8 cellular contexts compared by ENCODE assay signal in genomic region chr3:197750863-197751737, GRCh38. TPM values are rescaled to one million over a fixed set of nuclear protein-coding genes. Genes with fewer than 3 reads are reported as not detected.
DNase-seq lines count a peak whose midpoint lies in the region; ATAC-seq, FAIRE-seq and TF ChIP-seq lines count a peak whose summit lies in the region.

No MANE protein-coding gene starts in this region.

- no peaks in the 10 kb centered on the region for H3K36me3 ChIP-seq in ACC112 (ENCODE audit: insufficient read depth, low read length)
- peaks cover 8% of the 10 kb centered on the region for H3K36me3 ChIP-seq in SJSA1
- no peaks in the 10 kb centered on the region for H3K36me3 ChIP-seq in GM12878 (ENCODE audit: control insufficient read depth in 2 of 2, insufficient read depth in 2 of 2, low read length in 1 of 2)
- no peaks in the 10 kb centered on the region for H3K36me3 ChIP-seq in iPS-15b (ENCODE audit: control insufficient read depth, insufficient read depth, low read length)

- TSS peak; percentile 53 for BruUV-seq in GM12878 (replicated peaks; lab: Mats Ljungman, UMichigan)

- H3K79me2 ChIP-seq in ACC112 (ENCODE audit: control insufficient read depth, insufficient read depth, low read length, unreplicated experiment) (peaks cover 52% of the 10 kb centered on the region), GM12878 (ENCODE audit: control insufficient read depth, insufficient read depth, low read length) (peaks cover 65% of the 10 kb centered on the region)

- FAIRE-seq in GM12878 (lab: Jason Lieb, UNC) = no peak

- peak overlapping the region; percentile 99 for H3K4me2 ChIP-seq in GM12878 (ENCODE audit: control insufficient read depth, insufficient read depth)

- H3K9ac ChIP-seq in GM12878 (ENCODE audit: control insufficient read depth, insufficient read depth, low read length) (peak overlapping the region; percentile 94), iPS-15b (ENCODE audit: low read depth, low read length) (peak overlapping the region; percentile 54)

- H3K9me3 ChIP-seq in SJSA1 (replicated peaks) (no peaks in the 10 kb centered on the region), GM12878 (replicated peaks; ENCODE audit: control insufficient read depth, insufficient read depth, low read length) (no peaks in the 10 kb centered on the region), iPS-15b (ENCODE audit: control insufficient read depth, insufficient read depth, low read length) (no peaks in the 10 kb centered on the region)

- POLR2A ChIA-PET in GM12878 (lab: Charles Lee) = interaction anchor here (0.7 to 2.0 kb wide), 8 partner anchors 13 to 45 kb away, joined by 3 to 10 read pairs (median 4); partner anchors contain the start of gene RUBCN

- intact Hi-C loops in GM12878 (cut with micrococcal nuclease; ENCODE audit: unreplicated experiment) = loop anchor here (2.0 to 5.0 kb wide), 2 partner anchors 39 to 40 kb away; partner anchors contain the start of gene LRCH3

- in situ Hi-C loops in GM12878 (cut with MboI) = no loop called here

- H3K27me3 ChIP-seq in ACC112 (ENCODE audit: insufficient read depth, low read length) (no peaks in the 10 kb centered on the region), SJSA1 (replicated peaks) (no peaks in the 10 kb centered on the region), GM12878 (replicated peaks in 1 of 2; ENCODE audit: control insufficient read depth in 2 of 2, insufficient read depth in 2 of 2, low read length in 1 of 2) (no peaks in the 10 kb centered on the region), iPS-15b (ENCODE audit: control insufficient read depth, insufficient read depth, low read length) (peaks cover 33% of the 10 kb centered on the region)

- TF ChIP-seq RAD21 in GM12878 (IDR thresholded peaks at IDR 0.05; ENCODE audit: insufficient read depth, low read depth, low read length) = no peak

- peaks cover 3% of the 10 kb centered on the region for H4K20me1 ChIP-seq in GM12878 (ENCODE audit: control insufficient read depth, insufficient read depth)

- H3K27ac ChIP-seq in ACC112 (ENCODE audit: low read depth, low read length) (peak overlapping the region; percentile 78), SJSA1 (peak overlapping the region; percentile 45), GM12878 (ENCODE audit: control insufficient read depth, insufficient read depth) (peak overlapping the region; percentile 84)

- ATAC-seq in GM21515 (IDR thresholded peaks at IDR 0.05; ENCODE audit: unreplicated experiment) = peak; percentile 0
- peak; percentile 3; the same call in 1 of the 3 replicates for ATAC-seq in GM12878
- ATAC-seq in HG02938 (IDR thresholded peaks at IDR 0.05; ENCODE audit: unreplicated experiment) = no peak

- no peak for TF ChIP-seq EP300 in GM12878 (IDR thresholded peaks at IDR 0.05; ENCODE audit: borderline replicate concordance in 1 of 2, control insufficient read depth in 1 of 2, low read depth in 2 of 2, low read length in 2 of 2)

- WGBS in GM12878 (ENCODE audit: insufficient coverage, insufficient replicate concordance, low lambda C conversion rate, missing lambda C conversion rate) = under 1% methylated on average over 35 of the region's 35 CpGs

- DNase-seq in SJSA1 (ENCODE audit: low read depth in 1 of 2, low spot score in 2 of 2) (peak in 1 of 2 experiments; percentile 50), GM12878 (ENCODE audit: low read depth, low spot score) (no peak), skeletal muscle cell (ENCODE audit: low read depth) (no peak), COLO829 (ENCODE audit: low spot score) (no peak)

- peak overlapping the region; percentile 86 for H3K4me3 ChIP-seq in ACC112 (ENCODE audit: low read depth, low read length)
- H3K4me3 ChIP-seq in SJSA1 = peak overlapping the region; percentile 84
- H3K4me3 ChIP-seq in GM12878 = peak overlapping the region; percentile 82
- H3K4me3 ChIP-seq in iPS-15b (ENCODE audit: low read depth, low read length) = peak overlapping the region; percentile 88
- peak overlapping the region; percentile 75 for H3K4me3 ChIP-seq in skeletal muscle cell (ENCODE audit: low read depth, low read length)

- RAD21 ChIA-PET in GM12878 (lab: Charles Lee; ENCODE audit: unreplicated experiment) = interaction anchor here (0.9 to 2.2 kb wide), 7 partner anchors 15 to 50 kb away, joined by 3 to 14 read pairs (median 3); partner anchors contain the start of genes LRCH3 and RUBCN

- H3K4me1 ChIP-seq in ACC112 (ENCODE audit: control insufficient read depth, insufficient read depth, low read length, unreplicated experiment) (peaks cover 25% of the 10 kb centered on the region), SJSA1 (replicated peaks) (peaks cover 22% of the 10 kb centered on the region), GM12878 (ENCODE audit: control insufficient read depth, insufficient read depth, low read length) (peaks cover 19% of the 10 kb centered on the region), iPS-15b (ENCODE audit: control insufficient read depth, insufficient read depth, low read length) (peaks cover 3% of the 10 kb centered on the region)

- CTCF ChIA-PET in GM12878 (lab: Yijun Ruan, JAX) = interaction anchor here (0.7 to 1.7 kb wide), 6 partner anchors 15 to 66 kb away, joined by 3 to 11 read pairs (median 3); no protein-coding TSS in a partner anchor

- no peak for TF ChIP-seq CTCF in GM12878 (IDR thresholded peaks at IDR 0.05 in 2 of 3, conservative IDR thresholded peaks at IDR 0.05 in 1 of 3; ENCODE audit: control insufficient read depth in 2 of 3, extremely low read depth in 1 of 3, insufficient read depth in 1 of 3, low read depth in 3 of 3, low read length in 3 of 3)

- TF ChIP-seq POLR2A in GM12878 (IDR thresholded peaks at IDR 0.05; ENCODE audit: low read depth, low read length) = no peak

- H2AFZ ChIP-seq in ACC112 (ENCODE audit: low read length, unreplicated experiment) = peak overlapping the region; percentile 53
- peak overlapping the region; percentile 57 for H2AFZ ChIP-seq in GM12878 (ENCODE audit: control insufficient read depth, low read depth, low read length)

- SMC1A ChIA-PET in GM12878 (lab: Charles Lee; ENCODE audit: uncharacterized antibody, unreplicated experiment) = interaction anchor here (0.6 to 2.4 kb wide), 7 partner anchors 14 to 50 kb away, joined by 3 to 14 read pairs (median 3); partner anchors contain the start of gene LRCH3

RNA-seq across cellular contexts. Expression of gene FYTTD1, which starts 1.4 kb away (rescaled TPM):
- 20.9 and 52.2 TPM in 2 replicates for total RNA-seq in SJSA1 (2014; rRNA removed; shearing (Covaris generic))
- total RNA-seq in GM12878 (2013; cell fraction: nucleolus; rRNA removed) = 25.4 and 27.5 TPM in 2 replicates
- 48.3 and 63.8 TPM in 2 replicates for total RNA-seq in GM12878 (2014; rRNA removed)
- 61.5 and 64.6 TPM in 2 replicates for total RNA-seq in GM12878 (2014; rRNA removed; fragmentation: Illumina TruSeq; extraction: Trizol)
- 64.6 and 71.3 TPM in 2 replicates for total RNA-seq in GM12878 (2021)
- polyA plus RNA-seq in GM12878 (2011; ENCODE audit: low read depth) = 15.6 TPM
- 43.2 and 76.1 TPM in 2 replicates for polyA plus RNA-seq in GM12878 (2011; rRNA removed)
- 10.8 and 19.8 TPM in 2 replicates for polyA plus RNA-seq in GM12878 (2011; cell fraction: cytosol; rRNA removed)
- 10.2 and 11.0 TPM in 2 replicates for polyA plus RNA-seq in GM12878 (2011; cell fraction: nucleus; rRNA removed)
- 26.0 and 32.2 TPM in 2 replicates for polyA plus RNA-seq in GM12878 (2012)
- 82.3 and 101 TPM in 2 replicates for polyA plus RNA-seq in GM12878 (2014; fragmentation: Illumina TruSeq; extraction: Trizol)
- 10 to 100 TPM; 25.5 to 35.5 TPM for polyA plus RNA-seq in GM12878 (2014; fragmentation: Nextera tagmentation; extraction: Ambion mirVana)
- 54.2 and 65.6 TPM in 2 replicates for polyA plus RNA-seq in GM12878 (2014; rRNA removed)
- polyA plus RNA-seq in GM12878 (2016; fragmentation: Nextera tagmentation; extraction: Ambion mirVana) = 100 to 1,000 TPM in 1 of 2 experiments, 10 to 100 TPM in 1; 98.9 to 101 TPM
- 22.0 and 35.8 TPM in 2 replicates for polyA minus RNA-seq in GM12878 (2011; rRNA and poly(A)+ RNA removed)
- polyA minus RNA-seq in GM12878 (2011; cell fraction: cytosol; rRNA and poly(A)+ RNA removed) = 15.8 and 20.3 TPM in 2 replicates
- 4.0 and 7.4 TPM in 2 replicates for polyA minus RNA-seq in GM12878 (2011; cell fraction: nucleus; rRNA and poly(A)+ RNA removed)

RNA-seq across cellular contexts. Expression of gene RUBCN, which starts 14.4 kb away (rescaled TPM):
- 7.0 and 10.4 TPM in 2 replicates for total RNA-seq in SJSA1 (2014; rRNA removed; shearing (Covaris generic))
- total RNA-seq in GM12878 (2013; cell fraction: nucleolus; rRNA removed) = 111 and 115 TPM in 2 replicates
- total RNA-seq in GM12878 (2014; rRNA removed) (39.0 and 43.9 TPM in 2 replicates), GM12878 (2014; rRNA removed; fragmentation: Illumina TruSeq; extraction: Trizol) (27.1 and 28.1 TPM in 2 replicates), GM12878 (2021) (74.8 and 79.9 TPM in 2 replicates)
- 31.9 TPM for polyA plus RNA-seq in GM12878 (2011; ENCODE audit: low read depth)
- polyA plus RNA-seq in GM12878 (2011; rRNA removed) (15.6 and 24.0 TPM in 2 replicates), GM12878 (2014; fragmentation: Illumina TruSeq; extraction: Trizol) (36.9 and 37.1 TPM in 2 replicates), GM12878 (2014; fragmentation: Nextera tagmentation; extraction: Ambion mirVana) (10 to 100 TPM; 15.5 to 25.5 TPM), GM12878 (2014; rRNA removed) (55.8 and 61.4 TPM in 2 replicates), GM12878 (2016; fragmentation: Nextera tagmentation; extraction: Ambion mirVana) (10 to 100 TPM; 51.1 to 52.5 TPM)
- polyA plus RNA-seq in GM12878 (2011; cell fraction: cytosol; rRNA removed) = 25.5 and 30.7 TPM in 2 replicates
- polyA plus RNA-seq in GM12878 (2011; cell fraction: nucleus; rRNA removed) = 58.0 and 65.4 TPM in 2 replicates
- polyA plus RNA-seq in GM12878 (2012) = 32.0 and 41.2 TPM in 2 replicates
- 44.8 and 57.2 TPM in 2 replicates for polyA minus RNA-seq in GM12878 (2011; rRNA and poly(A)+ RNA removed)
- polyA minus RNA-seq in GM12878 (2011; cell fraction: cytosol; rRNA and poly(A)+ RNA removed) = 17.2 and 25.2 TPM in 2 replicates
- polyA minus RNA-seq in GM12878 (2011; cell fraction: nucleus; rRNA and poly(A)+ RNA removed) = 34.0 and 51.4 TPM in 2 replicates

RNA-seq across cellular contexts. Expression of gene LRCH3, which starts 40.0 kb away (rescaled TPM):
- total RNA-seq in SJSA1 (2014; rRNA removed; shearing (Covaris generic)) = 21.2 and 32.2 TPM in 2 replicates
- total RNA-seq in GM12878 (2013; cell fraction: nucleolus; rRNA removed) = 357 and 406 TPM in 2 replicates
- total RNA-seq in GM12878 (2014; rRNA removed) = 39.8 and 44.6 TPM in 2 replicates
- total RNA-seq in GM12878 (2014; rRNA removed; fragmentation: Illumina TruSeq; extraction: Trizol) = 41.5 and 50.4 TPM in 2 replicates
- total RNA-seq in GM12878 (2021) = 40.0 and 48.3 TPM in 2 replicates
- 22.3 TPM for polyA plus RNA-seq in GM12878 (2011; ENCODE audit: low read depth)
- polyA plus RNA-seq in GM12878 (2011; rRNA removed) = 111 and 132 TPM in 2 replicates
- 95.9 and 99.7 TPM in 2 replicates for polyA plus RNA-seq in GM12878 (2011; cell fraction: cytosol; rRNA removed)
- polyA plus RNA-seq in GM12878 (2011; cell fraction: nucleus; rRNA removed) = 131 and 218 TPM in 2 replicates
- 25.2 and 25.3 TPM in 2 replicates for polyA plus RNA-seq in GM12878 (2012)
- polyA plus RNA-seq in GM12878 (2014; fragmentation: Illumina TruSeq; extraction: Trizol) = 44.9 and 49.5 TPM in 2 replicates
- 1 to 10 TPM; 3.9 to 7.3 TPM for polyA plus RNA-seq in GM12878 (2014; fragmentation: Nextera tagmentation; extraction: Ambion mirVana)
- polyA plus RNA-seq in GM12878 (2014; rRNA removed) = 133 and 136 TPM in 2 replicates
- 10 to 100 TPM; 26.6 to 26.8 TPM for polyA plus RNA-seq in GM12878 (2016; fragmentation: Nextera tagmentation; extraction: Ambion mirVana)
- 169 and 228 TPM in 2 replicates for polyA minus RNA-seq in GM12878 (2011; rRNA and poly(A)+ RNA removed)
- 25.3 and 42.1 TPM in 2 replicates for polyA minus RNA-seq in GM12878 (2011; cell fraction: cytosol; rRNA and poly(A)+ RNA removed)
- 61.1 and 89.3 TPM in 2 replicates for polyA minus RNA-seq in GM12878 (2011; cell fraction: nucleus; rRNA and poly(A)+ RNA removed)
